Comparison of ENCODE assay signal across 21 cellular contexts in genomic region chr10:132219486-132219885, GRCh38. TPM values are rescaled to one million over a fixed set of nuclear protein-coding genes. Genes with fewer than 3 reads are reported as not detected.
DNase-seq lines count a peak whose midpoint lies in the region; ATAC-seq and TF ChIP-seq lines count a peak whose summit lies in the region.
"Had no signal": no experiment of that assay in that cellular context is flagged by ENCODE, and none has a peak within 500 bp of the region (broad histone marks: within the 10 kb centered on the region; RNA-seq: fewer than 3 reads in every experiment).

No MANE protein-coding gene starts in this region.

- intact Hi-C loops in body of pancreas (cut with DNase I), result no loop called here

- no peak overlapping the region for H3K4me3 Mint-ChIP-seq in GM23338
- no peak overlapping the region for H3K4me3 Mint-ChIP-seq in osteocyte (ENCODE audit: unreplicated experiment)
- H3K4me3 Mint-ChIP-seq: activated CD4-positive, alpha-beta T cell treated with anti-CD3 and anti-CD28 coated beads, Interleukin-2, amount 10 ng/mL, durations not matched to agents 7 days and 5 days had no signal

- H3K4me2 ChIP-seq in DND-41 (ENCODE audit: insufficient read depth, low read length) (no peak overlapping the region), GM23338 (no peak overlapping the region), Karpas-422 (ENCODE audit: low read depth, low read length, poor library complexity, severe bottlenecking) (no peak overlapping the region)

- TF ChIP-seq CTCF in DND-41 (IDR thresholded peaks at IDR 0.05; ENCODE audit: borderline replicate concordance, extremely low read depth, low read length, poor library complexity, severe bottlenecking), result peak; percentile 24
- peak; percentile 23 to 44; a peak in 1 of 4 replicates for TF ChIP-seq CTCF in GM23338 (conservative IDR thresholded peaks at IDR 0.05; ENCODE audit: low read depth in 2 of 2)
- peak; percentile 41 for TF ChIP-seq CTCF in brain microvascular endothelial cell (IDR thresholded peaks at IDR 0.05; ENCODE audit: low read depth, low read length, missing control alignments)
- TF ChIP-seq CTCF in osteocyte (IDR thresholded peaks at IDR 0.05), result peak; percentile 18
- TF ChIP-seq CTCF in body of pancreas (IDR thresholded peaks at IDR 0.05), result no peak

- H3K9me2 ChIP-seq in GM23338 (ENCODE audit: insufficient read depth), result no peaks in the 10 kb centered on the region
- H3K9me2 ChIP-seq in Karpas-422 (replicated peaks; ENCODE audit: insufficient read depth, low read length), result no peaks in the 10 kb centered on the region

- H3K27ac ChIP-seq in DND-41 (ENCODE audit: low read length) (no peak overlapping the region), GM23338 (ENCODE audit: low read depth) (no peak overlapping the region), brain microvascular endothelial cell (no peak overlapping the region), Karpas-422 (ENCODE audit: low read length) (no peak overlapping the region), body of pancreas (no peak overlapping the region)
- H3K27ac ChIP-seq: BLaER1 treated with 17β-estradiol and CSF1 and Interleukin-3, amounts not matched to agents 10 nM and 100 nM; tibial artery had no signal

- TF ChIP-seq POLR2A in body of pancreas (IDR thresholded peaks at IDR 0.05), result no peak

- H3K27me3 Mint-ChIP-seq in GM23338 (ENCODE audit: insufficient read depth, low read depth, poor library complexity), result no peaks in the 10 kb centered on the region
- peaks cover 2% of the 10 kb centered on the region for H3K27me3 Mint-ChIP-seq in osteocyte (ENCODE audit: unreplicated experiment)
- H3K27me3 Mint-ChIP-seq: activated CD4-positive, alpha-beta T cell treated with anti-CD3 and anti-CD28 coated beads, Interleukin-2, amount 10 ng/mL, durations not matched to agents 7 days and 5 days had no signal

- in situ Hi-C loops in brain microvascular endothelial cell (cut with HindIII; ENCODE audit: low pct_ligation_motif_present, low sequenced_read_pairs), result no loop called here

- DNase-seq in DND-41 (no peak), GM23338 (ENCODE audit: low spot score) (no peak), brain microvascular endothelial cell (no peak), osteocyte (ENCODE audit: extremely low spot score, unreplicated experiment) (no peak), Karpas-422 (no peak), body of pancreas (no peak)
- DNase-seq: activated CD4-positive, alpha-beta T cell treated with anti-CD3 and anti-CD28 coated beads, Interleukin-2, amount 10 ng/mL, durations not matched to agents 7 days and 5 days; activated CD8-positive, alpha-beta memory T cell treated with anti-CD3 and anti-CD28 coated beads, Interleukin-2, amount 50 U/mL, for 4 hours; central memory CD4-positive, alpha-beta T cell; Kasumi-1; left ventricle myocardium superior; NCI-H1436; NCI-H526 treated with DMSO at 0.1 percent for 48 hours; occipital lobe; SHP77; stimulated activated naive CD4-positive, alpha-beta T cell treated with Interleukin-2 at 50 U/mL for 16 hours; tibial artery had no signal

- H3K36me3 Mint-ChIP-seq in GM23338 (ENCODE audit: low read depth), result peaks cover 45% of the 10 kb centered on the region
- H3K36me3 Mint-ChIP-seq in osteocyte (ENCODE audit: unreplicated experiment), result peaks cover 5% of the 10 kb centered on the region

- H3K9me3 Mint-ChIP-seq in GM23338, result peaks cover 47% of the 10 kb centered on the region
- peaks cover 6% of the 10 kb centered on the region for H3K9me3 Mint-ChIP-seq in osteocyte (ENCODE audit: unreplicated experiment)

- H3K4me3 ChIP-seq in DND-41 (ENCODE audit: low read depth in 1 of 2, low read length in 2 of 2) (no peak overlapping the region), GM23338 (no peak overlapping the region), brain microvascular endothelial cell (ENCODE audit: low read depth, low read length) (no peak overlapping the region), Karpas-422 (ENCODE audit: low read length) (no peak overlapping the region), body of pancreas (no peak overlapping the region)
- H3K4me3 ChIP-seq: BLaER1 treated with 17β-estradiol and CSF1 and Interleukin-3, amounts not matched to agents 10 nM and 100 nM; tibial artery had no signal

- H3K36me3 ChIP-seq in DND-41 (ENCODE audit: insufficient read depth, low read length) (no peaks in the 10 kb centered on the region), GM23338 (ENCODE audit: insufficient read depth) (no peaks in the 10 kb centered on the region), brain microvascular endothelial cell (replicated peaks) (no peaks in the 10 kb centered on the region), Karpas-422 (ENCODE audit: insufficient read depth, low read length) (no peaks in the 10 kb centered on the region), body of pancreas (replicated peaks in 1 of 2; ENCODE audit: insufficient read depth in 1 of 2, low read depth in 2 of 2) (no peaks in the 10 kb centered on the region)
- H3K36me3 ChIP-seq: tibial artery had no signal

- H2AFZ ChIP-seq in DND-41 (ENCODE audit: low read depth, low read length) (no peak overlapping the region), GM23338 (no peak overlapping the region), Karpas-422 (ENCODE audit: low read length) (no peak overlapping the region)

- 76 to 82% methylated on average over 5 to 7 of the region's 7 CpGs for WGBS in body of pancreas, 2 donors

- H3K27me3 ChIP-seq in DND-41 (ENCODE audit: insufficient read depth, low read length, poor library complexity) (no peaks in the 10 kb centered on the region), GM23338 (ENCODE audit: insufficient read depth) (no peaks in the 10 kb centered on the region), brain microvascular endothelial cell (replicated peaks) (no peaks in the 10 kb centered on the region), Karpas-422 (ENCODE audit: low read length) (no peaks in the 10 kb centered on the region), body of pancreas (no peaks in the 10 kb centered on the region)
- H3K27me3 ChIP-seq: BLaER1 treated with 17β-estradiol and CSF1 and Interleukin-3, amounts not matched to agents 10 nM and 100 nM had no signal

- H3K9me3 ChIP-seq in DND-41 (ENCODE audit: insufficient read depth, low read length, severe bottlenecking) (peaks cover 10% of the 10 kb centered on the region), Karpas-422 (ENCODE audit: low read length) (no peaks in the 10 kb centered on the region), body of pancreas (peaks cover 0 to 10% (median 0%) of the 10 kb centered on the region in 3 donors)

- no peaks in the 10 kb centered on the region; the same call in 1 of the 2 replicates for H4K20me1 ChIP-seq in DND-41 (ENCODE audit: insufficient read depth, low read length)
- no peaks in the 10 kb centered on the region for H4K20me1 ChIP-seq in GM23338 (replicated peaks; ENCODE audit: insufficient read depth)
- H4K20me1 ChIP-seq in Karpas-422 (ENCODE audit: insufficient read depth, low read depth, low read length), result no peaks in the 10 kb centered on the region

- H3K27ac Mint-ChIP-seq in GM23338 (no peak overlapping the region), osteocyte (ENCODE audit: unreplicated experiment) (no peak overlapping the region)
- H3K27ac Mint-ChIP-seq: activated CD4-positive, alpha-beta T cell treated with anti-CD3 and anti-CD28 coated beads, Interleukin-2, amount 10 ng/mL, durations not matched to agents 7 days and 5 days had no signal

- H3K9ac ChIP-seq in DND-41 (ENCODE audit: low read depth, low read length) (no peak overlapping the region), Karpas-422 (ENCODE audit: low read length) (no peak overlapping the region)
- H3K9ac ChIP-seq: BLaER1 treated with 17β-estradiol and CSF1 and Interleukin-3, amounts not matched to agents 10 nM and 100 nM had no signal

- H3K4me1 Mint-ChIP-seq in GM23338 (no peaks in the 10 kb centered on the region), osteocyte (ENCODE audit: unreplicated experiment) (no peaks in the 10 kb centered on the region)

- H3K4me1 ChIP-seq in DND-41 (ENCODE audit: insufficient read depth, low read length) (no peaks in the 10 kb centered on the region), GM23338 (ENCODE audit: insufficient read depth) (no peaks in the 10 kb centered on the region), Karpas-422 (ENCODE audit: low read length) (no peaks in the 10 kb centered on the region), body of pancreas (peaks cover 6% of the 10 kb centered on the region)
- H3K4me1 ChIP-seq: tibial artery had no signal

- H3F3A ChIP-seq in GM23338 (replicated peaks; ENCODE audit: low read depth), result no peaks in the 10 kb centered on the region

- H3K79me2 ChIP-seq in DND-41 (ENCODE audit: insufficient read depth, low read length) (no peaks in the 10 kb centered on the region), GM23338 (replicated peaks; ENCODE audit: insufficient read depth) (no peaks in the 10 kb centered on the region), Karpas-422 (ENCODE audit: low read length) (no peaks in the 10 kb centered on the region)

- ATAC-seq in DND-41 (ENCODE audit: insufficient read depth, low read depth) (no peak), GM23338 (no peak), esophagus mucosa (no peak), body of pancreas (no peak)
- ATAC-seq: left ventricle myocardium superior, sciatic nerve had no signal

RNA-seq across cellular contexts. Expression of gene DPYSL4, which starts 32.7 kb away (rescaled TPM):
- 23.9 and 24.6 TPM in 2 replicates for total RNA-seq in GM23338 (2014; rRNA removed; shearing (Covaris generic))
- 9.7 and 10.6 TPM in 2 replicates for polyA plus RNA-seq in GM23338 (2016; fragmentation: Nextera tagmentation; extraction: Ambion mirVana)
- total RNA-seq in osteocyte (33.8 and 34.7 TPM in 2 replicates), esophagus mucosa (1.6 TPM), body of pancreas (under 1 TPM in 1 of 2 donors, not detected in 1; 0.52 TPM)
- 0.11 TPM in 1 of 2 replicates, not detected in the other for total RNA-seq in Karpas-422 (2014; rRNA removed; shearing (Covaris generic); ENCODE audit: low replicate concordance)
- total RNA-seq: HT1080 had no signal

Comparison
In these comparisons a context has a peak if more than half of its experiments do, and no peak if none do; other contexts are left out.
1. CTCF ChIP-seq: peak in DND-41 (single experiment), GM23338 (2 of 2), brain microvascular endothelial cell (single experiment) and osteocyte (single experiment); none in body of pancreas (0 of 7).